ENCODE assay signal across 1 cellular context in the genomic region with DNA sequence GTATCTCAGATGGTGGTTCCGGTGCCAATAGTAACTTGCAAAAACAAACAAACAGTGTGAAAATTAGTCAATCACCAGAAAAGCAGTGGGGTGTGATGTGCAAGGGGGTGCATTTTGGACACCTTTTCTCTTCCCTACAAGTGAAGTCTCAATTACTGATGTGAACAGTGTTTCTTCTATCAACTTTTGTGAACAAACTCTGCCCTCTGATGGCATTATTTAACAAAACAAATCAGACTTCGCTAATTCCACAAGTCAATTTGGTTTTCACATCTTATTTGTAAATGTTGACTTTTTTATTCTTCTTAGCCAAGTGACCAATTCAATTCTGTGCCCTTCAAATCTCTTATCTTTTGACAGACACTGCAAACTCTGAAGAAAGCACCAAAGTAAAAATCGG.
TF ChIP-seq lines count a peak whose summit lies in the region.

No MANE protein-coding gene starts in this region.

TF ChIP-seq in liver, 16 proteins besides CTCF, POLR2A, EP300 and RAD21 (continued from another document):
- TF ChIP-seq, protein P1, sequence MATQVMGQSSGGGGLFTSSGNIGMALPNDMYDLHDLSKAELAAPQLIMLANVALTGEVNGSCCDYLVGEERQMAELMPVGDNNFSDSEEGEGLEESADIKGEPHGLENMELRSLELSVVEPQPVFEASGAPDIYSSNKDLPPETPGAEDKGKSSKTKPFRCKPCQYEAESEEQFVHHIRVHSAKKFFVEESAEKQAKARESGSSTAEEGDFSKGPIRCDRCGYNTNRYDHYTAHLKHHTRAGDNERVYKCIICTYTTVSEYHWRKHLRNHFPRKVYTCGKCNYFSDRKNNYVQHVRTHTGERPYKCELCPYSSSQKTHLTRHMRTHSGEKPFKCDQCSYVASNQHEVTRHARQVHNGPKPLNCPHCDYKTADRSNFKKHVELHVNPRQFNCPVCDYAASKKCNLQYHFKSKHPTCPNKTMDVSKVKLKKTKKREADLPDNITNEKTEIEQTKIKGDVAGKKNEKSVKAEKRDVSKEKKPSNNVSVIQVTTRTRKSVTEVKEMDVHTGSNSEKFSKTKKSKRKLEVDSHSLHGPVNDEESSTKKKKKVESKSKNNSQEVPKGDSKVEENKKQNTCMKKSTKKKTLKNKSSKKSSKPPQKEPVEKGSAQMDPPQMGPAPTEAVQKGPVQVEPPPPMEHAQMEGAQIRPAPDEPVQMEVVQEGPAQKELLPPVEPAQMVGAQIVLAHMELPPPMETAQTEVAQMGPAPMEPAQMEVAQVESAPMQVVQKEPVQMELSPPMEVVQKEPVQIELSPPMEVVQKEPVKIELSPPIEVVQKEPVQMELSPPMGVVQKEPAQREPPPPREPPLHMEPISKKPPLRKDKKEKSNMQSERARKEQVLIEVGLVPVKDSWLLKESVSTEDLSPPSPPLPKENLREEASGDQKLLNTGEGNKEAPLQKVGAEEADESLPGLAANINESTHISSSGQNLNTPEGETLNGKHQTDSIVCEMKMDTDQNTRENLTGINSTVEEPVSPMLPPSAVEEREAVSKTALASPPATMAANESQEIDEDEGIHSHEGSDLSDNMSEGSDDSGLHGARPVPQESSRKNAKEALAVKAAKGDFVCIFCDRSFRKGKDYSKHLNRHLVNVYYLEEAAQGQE (IDR thresholded peaks at IDR 0.05), result no peak
- no peak for TF ChIP-seq NR2F2 (IDR thresholded peaks at IDR 0.05)
- no peak for TF ChIP-seq YY1 (IDR thresholded peaks at IDR 0.05)
- TF ChIP-seq TAF1 (conservative IDR thresholded peaks at IDR 0.05), result no peak
- TF ChIP-seq, protein P2, sequence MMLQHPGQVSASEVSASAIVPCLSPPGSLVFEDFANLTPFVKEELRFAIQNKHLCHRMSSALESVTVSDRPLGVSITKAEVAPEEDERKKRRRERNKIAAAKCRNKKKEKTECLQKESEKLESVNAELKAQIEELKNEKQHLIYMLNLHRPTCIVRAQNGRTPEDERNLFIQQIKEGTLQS (IDR thresholded peaks at IDR 0.05), result no peak
- TF ChIP-seq FOXA1 (IDR thresholded peaks at IDR 0.05), result no peak
- no peak for TF ChIP-seq MAX (IDR thresholded peaks at IDR 0.05)
- no peak for TF ChIP-seq HNF4G (IDR thresholded peaks at IDR 0.05)
- no peak for TF ChIP-seq RXRA (IDR thresholded peaks at IDR 0.05)
- no peak for TF ChIP-seq JUND (IDR thresholded peaks at IDR 0.05)
- no peak for TF ChIP-seq ZBTB33 (IDR thresholded peaks at IDR 0.05)
- no peak for TF ChIP-seq GABPA (IDR thresholded peaks at IDR 0.05 in 1 of 2, conservative IDR thresholded peaks at IDR 0.05 in 1 of 2)
- TF ChIP-seq FOXA2 (IDR thresholded peaks at IDR 0.05), result no peak
- TF ChIP-seq SP1 (IDR thresholded peaks at IDR 0.05), result no peak
